Comparison of ENCODE assay signal across 8 cellular contexts in the genomic region with DNA sequence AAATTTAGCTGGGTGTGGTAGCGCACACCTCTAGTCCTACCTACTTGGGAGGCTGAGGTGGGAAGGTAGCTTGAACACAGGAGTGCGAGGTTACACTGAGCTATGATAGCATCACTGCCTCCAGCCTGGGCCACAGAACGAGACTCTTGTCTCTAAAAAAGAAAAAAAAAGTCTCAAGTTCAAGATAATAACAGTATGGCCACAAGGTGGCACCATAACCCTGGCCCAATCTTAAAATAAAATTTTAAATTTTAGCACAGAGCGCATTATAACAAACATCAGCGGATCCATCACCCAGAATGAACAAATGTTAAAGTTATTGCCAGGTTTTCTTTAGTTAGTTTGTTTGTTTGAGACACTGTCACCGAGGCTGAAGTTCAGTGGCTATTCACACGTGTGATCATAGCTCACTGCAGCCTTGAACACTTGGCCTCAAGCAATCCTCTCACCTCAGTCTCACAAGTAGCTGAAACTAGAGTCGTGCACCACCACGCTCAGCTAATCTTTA. TPM values are rescaled to one million over a fixed set of nuclear protein-coding genes. Genes with fewer than 3 reads are reported as not detected.
DNase-seq lines count a peak whose midpoint lies in the region; ATAC-seq and TF ChIP-seq lines count a peak whose summit lies in the region.

No MANE protein-coding gene starts in this region.

- TF ChIP-seq CTCF in WTC11 (IDR thresholded peaks at IDR 0.05), result peak; percentile 66

- H3K4me3 Mint-ChIP-seq in WTC11, result no peak overlapping the region
- H3K4me3 Mint-ChIP-seq in activated T-helper 17 cell treated with anti-CD3 and anti-CD28 coated beads, Interleukin-2, amount 50 U/mL, for 72 hours, result no peak overlapping the region

- no peaks in the 10 kb centered on the region for H3K36me3 Mint-ChIP-seq in WTC11
- no peaks in the 10 kb centered on the region for H3K36me3 Mint-ChIP-seq in activated T-helper 17 cell treated with anti-CD3 and anti-CD28 coated beads, Interleukin-2, amount 50 U/mL, for 72 hours (ENCODE audit: low read depth)

- CTCF ChIA-PET in WTC11 (lab: Charles Lee), result interaction anchor here (0.5 to 6.5 kb wide), 46 partner anchors 8 to 400 kb away, joined by 3 to 208 read pairs (median 5); partner anchors contain the start of genes AKR7A3, CAPZB, NBL1 and RNF186

- H3K27ac Mint-ChIP-seq in WTC11, result no peak overlapping the region
- H3K27ac Mint-ChIP-seq in activated T-helper 17 cell treated with anti-CD3 and anti-CD28 coated beads, Interleukin-2, amount 50 U/mL, for 72 hours, result no peak overlapping the region

- DNase-seq in NCI-H510A treated with DMSO at 0.1 percent for 48 hours (lab: John Stamatoyannopoulos, UW) (peak; percentile 89), NCI-H510A (lab: John Stamatoyannopoulos, UW) (no peak), M059J (ENCODE audit: low read depth) (peak; percentile 47), WTC11 (ENCODE audit: low spot score) (no peak), fibroblast of peridontal ligament (ENCODE audit: extremely low read depth) (peak; percentile 75)
- peak; percentile 31 for DNase-seq in stimulated activated CD4-positive, alpha-beta T cell treated with anti-CD3 and anti-CD28 coated beads, Interleukin-4, amount 100 ng/mL, for 1 hour

- peaks cover 14% of the 10 kb centered on the region for H3K4me1 Mint-ChIP-seq in WTC11
- H3K4me1 Mint-ChIP-seq in activated T-helper 17 cell treated with anti-CD3 and anti-CD28 coated beads, Interleukin-2, amount 50 U/mL, for 72 hours, result peaks cover 5% of the 10 kb centered on the region

- peaks cover 38% of the 10 kb centered on the region for H3K27me3 Mint-ChIP-seq in WTC11 (ENCODE audit: low read depth)
- peaks cover 14% of the 10 kb centered on the region for H3K27me3 Mint-ChIP-seq in activated T-helper 17 cell treated with anti-CD3 and anti-CD28 coated beads, Interleukin-2, amount 50 U/mL, for 72 hours

- ATAC-seq in WTC11 (no peak), HG03175 (IDR thresholded peaks at IDR 0.05; ENCODE audit: unreplicated experiment) (no peak)
- ATAC-seq in activated T-helper 17 cell treated with anti-CD3 and anti-CD28 coated beads, Interleukin-2, amount 50 U/mL, for 72 hours (replicated peaks), result no peak

- no peaks in the 10 kb centered on the region for H3K9me3 Mint-ChIP-seq in WTC11
- H3K9me3 Mint-ChIP-seq in activated T-helper 17 cell treated with anti-CD3 and anti-CD28 coated beads, Interleukin-2, amount 50 U/mL, for 72 hours, result no peaks in the 10 kb centered on the region

- POLR2A ChIA-PET in WTC11 (lab: Charles Lee), result interaction anchor here (0.7 to 1.0 kb wide), 2 partner anchors 11 to 43 kb away, joined by 3 to 4 read pairs; no protein-coding TSS in a partner anchor

TF ChIP-seq in WTC11, 78 proteins besides CTCF, POLR2A, EP300 and RAD21:
- TF ChIP-seq FOXP1 (CRISPR knock-in tag; IDR thresholded peaks at IDR 0.05; ENCODE audit: borderline replicate concordance) (no peak), ZNF138 (CRISPR knock-in tag; conservative IDR thresholded peaks at IDR 0.05) (no peak), ZNF121 (CRISPR knock-in tag; IDR thresholded peaks at IDR 0.05) (peak; percentile 95), TEAD4 (CRISPR knock-in tag; IDR thresholded peaks at IDR 0.05) (no peak)
- TF ChIP-seq, protein P1, sequence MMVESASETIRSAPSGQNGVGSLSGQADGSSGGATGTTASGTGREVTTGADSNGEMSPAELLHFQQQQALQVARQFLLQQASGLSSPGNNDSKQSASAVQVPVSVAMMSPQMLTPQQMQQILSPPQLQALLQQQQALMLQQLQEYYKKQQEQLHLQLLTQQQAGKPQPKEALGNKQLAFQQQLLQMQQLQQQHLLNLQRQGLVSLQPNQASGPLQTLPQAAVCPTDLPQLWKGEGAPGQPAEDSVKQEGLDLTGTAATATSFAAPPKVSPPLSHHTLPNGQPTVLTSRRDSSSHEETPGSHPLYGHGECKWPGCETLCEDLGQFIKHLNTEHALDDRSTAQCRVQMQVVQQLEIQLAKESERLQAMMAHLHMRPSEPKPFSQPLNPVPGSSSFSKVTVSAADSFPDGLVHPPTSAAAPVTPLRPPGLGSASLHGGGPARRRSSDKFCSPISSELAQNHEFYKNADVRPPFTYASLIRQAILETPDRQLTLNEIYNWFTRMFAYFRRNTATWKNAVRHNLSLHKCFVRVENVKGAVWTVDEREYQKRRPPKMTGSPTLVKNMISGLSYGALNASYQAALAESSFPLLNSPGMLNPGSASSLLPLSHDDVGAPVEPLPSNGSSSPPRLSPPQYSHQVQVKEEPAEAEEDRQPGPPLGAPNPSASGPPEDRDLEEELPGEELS (CRISPR knock-in tag; IDR thresholded peaks at IDR 0.05), result no peak

RNA-seq across cellular contexts. Expression of gene HTR6, which starts 2.9 kb away (rescaled TPM):
- not detected in 2 replicates for total RNA-seq in M059J (2014; rRNA removed; shearing (Covaris generic))
- total RNA-seq in WTC11 (2021), result 0.71 to 1.2 TPM (median 0.90 TPM) in 3 replicates
- under 1 TPM in 1 of 2 donors, not detected in 1; 0.13 TPM for total RNA-seq in activated T-helper 17 cell treated with anti-CD3 and anti-CD28 coated beads, Interleukin-2, amount 50 U/mL, for 72 hours

RNA-seq across cellular contexts. Expression of gene NBL1, which starts 17.7 kb away (rescaled TPM):
- 30.7 and 36.9 TPM in 2 replicates for total RNA-seq in M059J (2014; rRNA removed; shearing (Covaris generic))
- total RNA-seq in WTC11 (2021), result 8.8 to 17.1 TPM (median 10.2 TPM) in 3 replicates
- total RNA-seq in activated T-helper 17 cell treated with anti-CD3 and anti-CD28 coated beads, Interleukin-2, amount 50 U/mL, for 72 hours, result 10 to 100 TPM; 15.0 to 16.0 TPM

Comparison
In these comparisons a context has a peak if more than half of its experiments do, and no peak if none do; other contexts are left out.
1. DNase-seq: peak in NCI-H510A treated with DMSO at 0.1 percent for 48 hours (single experiment), M059J (single experiment), fibroblast of peridontal ligament (single experiment) and stimulated activated CD4-positive, alpha-beta T cell treated with anti-CD3 and anti-CD28 coated beads, Interleukin-4, amount 100 ng/mL, for 1 hour (single experiment); none in NCI-H510A (single experiment) and WTC11 (single experiment).